Comparison of ENCODE assay signal across 8 cellular contexts in genomic region chr9:78032599-78033457, GRCh38. TPM values are rescaled to one million over a fixed set of nuclear protein-coding genes. Genes with fewer than 3 reads are reported as not detected.
DNase-seq lines count a peak whose midpoint lies in the region; ATAC-seq and TF ChIP-seq lines count a peak whose summit lies in the region.

No MANE protein-coding gene starts in this region.

- DNase-seq in AG04449 (ENCODE audit: low read depth, low spot score) (no peak), spleen (no peak), cerebellum (ENCODE audit: low spot score) (no peak)
- DNase-seq in activated naive CD4-positive, alpha-beta T cell treated with anti-CD3 and anti-CD28 coated beads, Interleukin-2, amount 50 U/mL, for 72 hours (ENCODE audit: low spot score in 2 of 2): no peak

- intact Hi-C loops in spleen (cut with DNase I; ENCODE audit: low total_unique reads): no loop called here

- no peaks in the 10 kb centered on the region for H3K9me3 Mint-ChIP-seq in activated naive CD4-positive, alpha-beta T cell treated with anti-CD3 and anti-CD28 coated beads, Interleukin-2, amount 50 U/mL, for 72 hours

- no peaks in the 10 kb centered on the region for H3K36me3 ChIP-seq in HEK293 (ENCODE audit: control insufficient read depth in 2 of 2, insufficient read depth in 1 of 2, low read length in 2 of 2)
- no peaks in the 10 kb centered on the region for H3K36me3 ChIP-seq in spleen

- TF ChIP-seq CTCF in AG04449 (IDR thresholded peaks at IDR 0.05; ENCODE audit: insufficient read depth, low read length, missing control alignments) (no peak), HEK293 (tag by site-specific recombination; IDR thresholded peaks at IDR 0.05) (no peak), spleen (IDR thresholded peaks at IDR 0.05 in 8 of 11, conservative IDR thresholded peaks at IDR 0.05 in 3 of 11) (no peak)

- WGBS in spleen, 5 donors: 16 to 25% (median 20%) methylated on average over 18 of the region's 18 CpGs

- H3K36me3 Mint-ChIP-seq in activated naive CD4-positive, alpha-beta T cell treated with anti-CD3 and anti-CD28 coated beads, Interleukin-2, amount 50 U/mL, for 72 hours: peaks cover 12 to 16% of the 10 kb centered on the region in 2 donors

- peak overlapping the region; percentile 97 for H3K27ac ChIP-seq in HEK293 (ENCODE audit: extremely low read depth, low read depth, low read length)
- peak overlapping the region; percentile 58 to 94 (median 90) for H3K27ac ChIP-seq in spleen

- no peaks in the 10 kb centered on the region; the same call in 1 of the 2 replicates for H3K4me1 ChIP-seq in HEK293 (ENCODE audit: control insufficient read depth, insufficient read depth, low read length)
- peaks cover 0 to 64% (median 33%) of the 10 kb centered on the region in 6 donors for H3K4me1 ChIP-seq in spleen

- POLR2A ChIA-PET in AG04449 (lab: Yijun Ruan, JAX) (interaction anchor here (0.9 kb wide), 1 partner anchor 56 kb away, joined by 4 read pairs; no protein-coding TSS in a partner anchor), HEK293 (lab: Yijun Ruan, JAX) (interaction anchor here (0.6 to 1.1 kb wide), 3 partner anchors 56 to 852 kb away, joined by 3 to 9 read pairs (median 5); no protein-coding TSS in a partner anchor)

- H3K27me3 ChIP-seq in spleen (replicated peaks in 1 of 7): peaks cover 0 to 61% (median 30%) of the 10 kb centered on the region in 7 donors

- CTCF ChIA-PET in AG04449 (lab: Yijun Ruan, JAX) (interaction anchor here (0.6 to 4.9 kb wide), 8 partner anchors 56 to 1323 kb away, joined by 3 to 146 read pairs (median 3); partner anchors contain the start of gene GNA14), HEK293 (lab: Yijun Ruan, JAX) (interaction anchor here (0.6 to 6.9 kb wide), 5 partner anchors 14 to 200 kb away, joined by 3 to 94 read pairs (median 4); no protein-coding TSS in a partner anchor)

- H3K27ac Mint-ChIP-seq in activated naive CD4-positive, alpha-beta T cell treated with anti-CD3 and anti-CD28 coated beads, Interleukin-2, amount 50 U/mL, for 72 hours: peak overlapping the region; percentile 84 to 91

- peak in 1 of 2 donors; percentile 15 for ATAC-seq in activated naive CD4-positive, alpha-beta T cell treated with anti-CD3 and anti-CD28 coated beads, Interleukin-2, amount 50 U/mL, for 72 hours
- no peak for ATAC-seq in GM21576 (IDR thresholded peaks at IDR 0.05; ENCODE audit: unreplicated experiment)
- no peak for ATAC-seq in GM18505 (IDR thresholded peaks at IDR 0.05; ENCODE audit: unreplicated experiment)

- H3K9me3 ChIP-seq in HEK293 (ENCODE audit: control insufficient read depth, insufficient read depth, low read depth, low read length): no peaks in the 10 kb centered on the region
- no peaks in the 10 kb centered on the region for H3K9me3 ChIP-seq in iPS-18c (ENCODE audit: control insufficient read depth, insufficient read depth, low read length)
- H3K9me3 ChIP-seq in spleen: no peaks in the 10 kb centered on the region

- TF ChIP-seq POLR2A in spleen (IDR thresholded peaks at IDR 0.05) (no peak), GM18505 (IDR thresholded peaks at IDR 0.05; ENCODE audit: borderline replicate concordance, extremely low read depth, insufficient read depth, insufficient read length) (no peak)

- peak overlapping the region; percentile 85 for H3K4me3 ChIP-seq in AG04449 (ENCODE audit: low read depth, low read length)
- H3K4me3 ChIP-seq in HEK293 (ENCODE audit: low read depth, low read length): peak overlapping the region; percentile 67
- H3K4me3 ChIP-seq in iPS-18c (ENCODE audit: insufficient read depth, low read depth, low read length): peak overlapping the region; percentile 76
- H3K4me3 ChIP-seq in spleen: peak overlapping the region; percentile 20 to 79 (median 56)

TF ChIP-seq in HEK293, 187 proteins besides CTCF, POLR2A, EP300 and RAD21:
- peak; percentile 55 for TF ChIP-seq SCRT2 (tag by site-specific recombination; IDR thresholded peaks at IDR 0.05)
- TF ChIP-seq MZF1 (tag by site-specific recombination; IDR thresholded peaks at IDR 0.05; ENCODE audit: borderline replicate concordance): no peak
- no peak for TF ChIP-seq ZNF155 (tag by site-specific recombination; IDR thresholded peaks at IDR 0.05)
- TF ChIP-seq ZNF335 (tag by site-specific recombination; conservative IDR thresholded peaks at IDR 0.05): peak; percentile 71
- TF ChIP-seq ZBTB20 (tag by site-specific recombination; IDR thresholded peaks at IDR 0.05): 0 out of 2 replicates have a peak, but pooled peaks have one; percentile 63
- TF ChIP-seq ZBTB8A (tag by site-specific recombination; IDR thresholded peaks at IDR 0.05): peak; percentile 44
- 0 out of 2 replicates have a peak, but pooled peaks have one; percentile 29 for TF ChIP-seq ZBTB48 (tag by site-specific recombination; IDR thresholded peaks at IDR 0.05)

RNA-seq across cellular contexts. Expression of gene GNAQ, which starts 1.2 kb away (rescaled TPM):
- total RNA-seq in activated naive CD4-positive, alpha-beta T cell treated with anti-CD3 and anti-CD28 coated beads, Interleukin-2, amount 50 U/mL, for 72 hours: 10 to 100 TPM in 1 of 2 donors, 1 to 10 TPM in 1; 9.4 to 22.3 TPM
- total RNA-seq in spleen: 10 to 100 TPM; 21.0 to 52.3 (median 35.6) TPM
- 1 to 10 TPM; 4.4 to 5.6 (median 5.6) TPM for polyA plus RNA-seq in spleen
- total RNA-seq in cerebellum: 186 TPM
